In the genomic region with DNA sequence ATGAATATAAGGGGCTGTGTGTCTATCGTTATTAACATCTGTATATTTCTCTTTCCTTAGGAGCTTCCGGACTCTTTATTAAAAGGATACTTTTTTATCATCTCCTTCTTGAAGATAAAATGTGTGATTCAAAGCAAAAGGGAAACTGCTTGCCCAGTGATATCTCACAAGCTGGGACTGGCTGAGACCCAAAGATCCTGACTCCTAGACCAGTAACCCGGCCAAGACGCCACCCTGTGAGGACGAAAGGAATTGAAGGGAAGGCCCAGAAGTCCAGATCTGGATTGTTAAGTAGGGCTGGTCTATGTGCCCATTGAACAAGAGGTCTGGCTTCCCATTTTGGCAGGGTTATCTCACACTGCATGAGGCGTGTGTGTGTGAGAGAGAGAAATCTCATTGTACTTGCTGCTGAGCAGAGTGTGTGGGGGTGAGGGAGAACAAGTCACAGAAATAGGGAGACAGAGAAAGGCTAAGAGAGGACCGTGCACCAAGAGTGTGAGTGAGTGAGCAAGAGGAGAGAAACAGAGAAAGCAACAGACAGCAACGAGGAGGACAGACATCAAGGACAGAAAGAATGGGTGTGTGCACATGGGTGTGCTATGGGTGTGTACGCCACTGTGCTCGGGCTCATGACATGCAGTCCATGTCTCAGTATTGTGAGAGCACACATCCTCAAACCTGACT, we compare ENCODE assay signal across 9 cellular contexts.
DNase-seq lines count a peak whose midpoint lies in the region; ATAC-seq and TF ChIP-seq lines count a peak whose summit lies in the region.
"Had no signal": no experiment of that assay in that cellular context is flagged by ENCODE, and none has a peak within 500 bp of the region (broad histone marks: within the 10 kb centered on the region; RNA-seq: fewer than 3 reads in every experiment).

No MANE protein-coding gene starts in this region.

- POLR2A ChIA-PET in CD8-positive, alpha-beta T cell (lab: Charles Lee), result interaction anchor here (0.8 kb wide), 1 partner anchor 89 kb away, joined by 3 read pairs; no protein-coding TSS in a partner anchor

- no peak overlapping the region for H3K9ac ChIP-seq in fibroblast of lung (ENCODE audit: insufficient read depth, low read length)

- intact Hi-C loops in CD8-positive, alpha-beta T cell (cut with DNase I, micrococcal nuclease), result no loop called here

- H3K27ac Mint-ChIP-seq in CD8-positive, alpha-beta T cell, result no peak overlapping the region
- H3K27ac Mint-ChIP-seq: activated naive CD8-positive, alpha-beta T cell had no signal

- no peaks in the 10 kb centered on the region for H3K4me1 Mint-ChIP-seq in CD8-positive, alpha-beta T cell (ENCODE audit: low read depth)

- CTCF ChIA-PET in CD8-positive, alpha-beta T cell (lab: Charles Lee), result interaction anchor here (0.8 kb wide), 1 partner anchor 17 kb away, joined by 3 read pairs; no protein-coding TSS in a partner anchor

- no peaks in the 10 kb centered on the region for H3K9me3 ChIP-seq in fibroblast of lung (ENCODE audit: control insufficient read depth, insufficient read depth, low read depth, low read length)
- no peaks in the 10 kb centered on the region for H3K9me3 ChIP-seq in CD8-positive, alpha-beta T cell (ENCODE audit: low read length)

- ATAC-seq in GM21515 (IDR thresholded peaks at IDR 0.05; ENCODE audit: unreplicated experiment), result no peak
- ATAC-seq in CD8-positive, alpha-beta T cell, result no peak

- H3K4me2 ChIP-seq in fibroblast of lung (ENCODE audit: extremely low read depth, insufficient read depth, low read length), result no peak overlapping the region

- no peak overlapping the region for H2AFZ ChIP-seq in fibroblast of lung (ENCODE audit: low read length)

- DNase-seq in AG10803 (ENCODE audit: low read depth), result peak; percentile 76
- peak; percentile 49 for DNase-seq in RPMI8226
- peak; percentile 69 to 74 for DNase-seq in fibroblast of lung (ENCODE audit: low read depth in 2 of 2)
- peak; percentile 50 for DNase-seq in mucosa of gallbladder (ENCODE audit: low spot score)
- DNase-seq in CD8-positive, alpha-beta T cell, result no peak
- no peak for DNase-seq in NCI-H524 treated with DMSO at 0.1 percent for 48 hours (lab: John Stamatoyannopoulos, UW)
- no peak for DNase-seq in activated effector memory CD4-positive, alpha-beta T cell treated with anti-CD3 and anti-CD28 coated beads, Interleukin-2, amount 50 U/mL, for 16 hours

- H3K27me3 Mint-ChIP-seq in CD8-positive, alpha-beta T cell (ENCODE audit: low read depth), result no peaks in the 10 kb centered on the region
- H3K27me3 Mint-ChIP-seq: activated naive CD8-positive, alpha-beta T cell had no signal

- no peaks in the 10 kb centered on the region for H3K79me2 ChIP-seq in fibroblast of lung (ENCODE audit: control insufficient read depth, insufficient read depth, low read length)

- no peak overlapping the region for H3K27ac ChIP-seq in fibroblast of lung (ENCODE audit: insufficient read depth, low read length)
- H3K27ac ChIP-seq in CD8-positive, alpha-beta T cell (ENCODE audit: low read depth, low read length), result no peak overlapping the region

- H3K27me3 ChIP-seq in fibroblast of lung (ENCODE audit: control insufficient read depth, insufficient read depth, low read length), result no peaks in the 10 kb centered on the region
- H3K27me3 ChIP-seq in CD8-positive, alpha-beta T cell (ENCODE audit: insufficient read depth, low read length), result no peaks in the 10 kb centered on the region

- no peaks in the 10 kb centered on the region for H3K36me3 ChIP-seq in fibroblast of lung (ENCODE audit: control insufficient read depth, insufficient read depth, low read length)
- no peaks in the 10 kb centered on the region for H3K36me3 ChIP-seq in CD8-positive, alpha-beta T cell (ENCODE audit: insufficient read depth, low read length)

- no peak overlapping the region for H3K4me3 ChIP-seq in AG10803 (ENCODE audit: low read length)
- no peak overlapping the region for H3K4me3 ChIP-seq in fibroblast of lung (replicated peaks in 1 of 4; ENCODE audit: control extremely low read depth in 1 of 4, insufficient read depth in 1 of 4, low read depth in 3 of 4, low read length in 4 of 4)
- no peak overlapping the region for H3K4me3 ChIP-seq in CD8-positive, alpha-beta T cell (ENCODE audit: low read depth, low read length)

- no peaks in the 10 kb centered on the region for H3K9me3 Mint-ChIP-seq in CD8-positive, alpha-beta T cell

- H3K4me1 ChIP-seq in fibroblast of lung (ENCODE audit: control insufficient read depth, extremely low read depth, insufficient read depth, low read length), result no peaks in the 10 kb centered on the region
- H3K4me1 ChIP-seq in CD8-positive, alpha-beta T cell (ENCODE audit: insufficient read depth, low read length), result no peaks in the 10 kb centered on the region

- no peak overlapping the region for H3K4me3 Mint-ChIP-seq in CD8-positive, alpha-beta T cell
- H3K4me3 Mint-ChIP-seq: activated naive CD8-positive, alpha-beta T cell had no signal

- TF ChIP-seq CTCF in AG10803 (conservative IDR thresholded peaks at IDR 0.05; ENCODE audit: low read length) (peak; percentile 75), fibroblast of lung (conservative IDR thresholded peaks at IDR 0.05 in 1 of 2, IDR thresholded peaks at IDR 0.05 in 1 of 2; ENCODE audit: low read depth in 1 of 2, low read length in 2 of 2) (peak; percentile 46 to 62)
- TF ChIP-seq CTCF in CD8-positive, alpha-beta T cell (IDR thresholded peaks at IDR 0.05), result no peak

- H3K36me3 Mint-ChIP-seq in CD8-positive, alpha-beta T cell, result no peaks in the 10 kb centered on the region
- H3K36me3 Mint-ChIP-seq: activated naive CD8-positive, alpha-beta T cell had no signal

- H4K20me1 ChIP-seq in fibroblast of lung (ENCODE audit: control insufficient read depth, extremely low read depth, insufficient read depth, low read length), result no peaks in the 10 kb centered on the region

Comparison
In these comparisons a context has a peak if more than half of its experiments do, and no peak if none do; other contexts are left out.
1. DNase-seq: peak in AG10803 (single experiment), RPMI8226 (single experiment), fibroblast of lung (2 of 2) and mucosa of gallbladder (single experiment); none in CD8-positive, alpha-beta T cell (0 of 7), NCI-H524 treated with DMSO at 0.1 percent for 48 hours (single experiment) and activated effector memory CD4-positive, alpha-beta T cell treated with anti-CD3 and anti-CD28 coated beads, Interleukin-2, amount 50 U/mL, for 16 hours (single experiment).